Comparison of ENCODE assay signal across 10 cellular contexts in genomic region chr13:99977912-99978780, GRCh38. TPM values are rescaled to one million over a fixed set of nuclear protein-coding genes. Genes with fewer than 3 reads are reported as not detected.
A peak's percentile ranks its signal among the peaks of the same experiment; 100 is the strongest.
DNase-seq lines count a peak whose midpoint lies in the region; ATAC-seq and TF ChIP-seq lines count a peak whose summit lies in the region.
"Had no signal": no experiment of that assay in that cellular context is flagged by ENCODE, and none has a peak within 500 bp of the region (broad histone marks: within the 10 kb centered on the region; RNA-seq: fewer than 3 reads in every experiment).

No MANE protein-coding gene starts in this region.

- H3K27me3 Mint-ChIP-seq in WTC11 (ENCODE audit: low read depth): peaks cover 26% of the 10 kb centered on the region
- peaks cover 58 to 72% of the 10 kb centered on the region in 2 donors for H3K27me3 Mint-ChIP-seq in stimulated activated naive B cell treated with anti-CD40 and anti-IgM and Interleukin-4, amounts not matched to agents 10 μg/mL and 1 μg/mL and 100 μg/mL, for 72 hours

- DNase-seq in cardiac muscle cell (ENCODE audit: low read depth in 1 of 2, low spot score in 1 of 2): peak in 1 of 2 donors; percentile 18
- DNase-seq in left cardiac atrium: no peak
- peak; percentile 59 for DNase-seq in WTC11 (ENCODE audit: low spot score)
- DNase-seq in iPS DF 6.9 (ENCODE audit: low read depth, low spot score): no peak
- DNase-seq in stimulated activated naive B cell treated with anti-CD40 and anti-IgM and Interleukin-4, amounts not matched to agents 10 μg/mL and 1 μg/mL and 100 μg/mL, for 72 hours: no peak
- no peak for DNase-seq in NCI-H2196 (lab: John Stamatoyannopoulos, UW; ENCODE audit: unreplicated experiment)
- no peak for DNase-seq in NCI-H345 (lab: John Stamatoyannopoulos, UW)
- DNase-seq in GM10248 (ENCODE audit: extremely low spot score): no peak

- H3K4me1 ChIP-seq in cardiac muscle cell (ENCODE audit: low read depth) (no peaks in the 10 kb centered on the region), iPS DF 6.9 (ENCODE audit: control insufficient read depth, insufficient read depth, low read length) (peaks cover 12% of the 10 kb centered on the region)

- POLR2A ChIA-PET in WTC11 (lab: Charles Lee) (interaction anchor here (0.6 to 1.0 kb wide), 5 partner anchors 16 to 313 kb away, joined by 3 to 5 read pairs (median 3); no protein-coding TSS in a partner anchor), GM10248 (lab: Yijun Ruan, JAX) (no interaction called here)

- no CpG with 5 or more reads among the region's 52 CpGs for WGBS in iPS DF 6.9 (ENCODE audit: insufficient coverage, insufficient read length)

- no peaks in the 10 kb centered on the region for H3K9me3 Mint-ChIP-seq in WTC11
- H3K9me3 Mint-ChIP-seq in stimulated activated naive B cell treated with anti-CD40 and anti-IgM and Interleukin-4, amounts not matched to agents 10 μg/mL and 1 μg/mL and 100 μg/mL, for 72 hours: no peaks in the 10 kb centered on the region

- peaks cover 53% of the 10 kb centered on the region for H3K4me1 Mint-ChIP-seq in WTC11
- peaks cover 7 to 8% of the 10 kb centered on the region in 2 donors for H3K4me1 Mint-ChIP-seq in stimulated activated naive B cell treated with anti-CD40 and anti-IgM and Interleukin-4, amounts not matched to agents 10 μg/mL and 1 μg/mL and 100 μg/mL, for 72 hours

- ATAC-seq in left cardiac atrium (no peak), WTC11 (no peak)
- no peak for ATAC-seq in stimulated activated naive B cell treated with anti-CD40 and anti-IgM and Interleukin-4, amounts not matched to agents 10 μg/mL and 1 μg/mL and 100 μg/mL, for 72 hours (replicated peaks)

- H3K36me3 ChIP-seq in cardiac muscle cell: no peaks in the 10 kb centered on the region
- peaks cover 6% of the 10 kb centered on the region; the same call in 1 of the 2 replicates for H3K36me3 ChIP-seq in iPS DF 6.9 (ENCODE audit: control insufficient read depth, insufficient read depth, low read length)
- H3K36me3 ChIP-seq: vagina had no signal

- intact Hi-C loops in left cardiac atrium (cut with DNase I): no loop called here

- H3K4me3 Mint-ChIP-seq in WTC11: peak overlapping the region; percentile 76
- H3K4me3 Mint-ChIP-seq in stimulated activated naive B cell treated with anti-CD40 and anti-IgM and Interleukin-4, amounts not matched to agents 10 μg/mL and 1 μg/mL and 100 μg/mL, for 72 hours: peak overlapping the region in 1 of 2 donors; percentile 6

- H3K27ac ChIP-seq in cardiac muscle cell (no peak overlapping the region), iPS DF 6.9 (ENCODE audit: low read length) (no peak overlapping the region)
- H3K27ac ChIP-seq: vagina, VCaP had no signal

- H3K27ac Mint-ChIP-seq in WTC11: peak overlapping the region; percentile 96
- H3K27ac Mint-ChIP-seq in stimulated activated naive B cell treated with anti-CD40 and anti-IgM and Interleukin-4, amounts not matched to agents 10 μg/mL and 1 μg/mL and 100 μg/mL, for 72 hours: peak overlapping the region; percentile 25

- TF ChIP-seq CTCF in cardiac muscle cell (IDR thresholded peaks at IDR 0.05; ENCODE audit: low read depth, low read length) (no peak), WTC11 (IDR thresholded peaks at IDR 0.05) (no peak), GM10248 (IDR thresholded peaks at IDR 0.05; ENCODE audit: control extremely low read depth, extremely low read depth, low read depth, missing control alignments) (no peak)

- H3K27me3 ChIP-seq in cardiac muscle cell: peaks cover 97% of the 10 kb centered on the region
- no peaks in the 10 kb centered on the region; the same call in 1 of the 2 replicates for H3K27me3 ChIP-seq in iPS DF 6.9 (ENCODE audit: control insufficient read depth, insufficient read depth, low read length)

- H3K36me3 Mint-ChIP-seq in WTC11: peaks cover 8% of the 10 kb centered on the region
- peaks cover 0 to 3% of the 10 kb centered on the region in 2 donors for H3K36me3 Mint-ChIP-seq in stimulated activated naive B cell treated with anti-CD40 and anti-IgM and Interleukin-4, amounts not matched to agents 10 μg/mL and 1 μg/mL and 100 μg/mL, for 72 hours

- H3K9me3 ChIP-seq in cardiac muscle cell (ENCODE audit: low read depth) (no peaks in the 10 kb centered on the region), iPS DF 6.9 (ENCODE audit: control insufficient read depth, insufficient read depth, low read length) (no peaks in the 10 kb centered on the region)
- H3K9me3 ChIP-seq: vagina had no signal

- H3K4me3 ChIP-seq in cardiac muscle cell (peak overlapping the region; percentile 1), iPS DF 6.9 (ENCODE audit: low read length) (peak overlapping the region; percentile 12; the same call in 1 of the 2 replicates)
- H3K4me3 ChIP-seq: vagina had no signal

- CTCF ChIA-PET in WTC11 (lab: Charles Lee): interaction anchor here (0.7 to 1.3 kb wide), 4 partner anchors 19 to 307 kb away, joined by 3 read pairs; no protein-coding TSS in a partner anchor
- CTCF ChIA-PET in GM10248 (lab: Yijun Ruan, JAX): no interaction called here

TF ChIP-seq in WTC11, 78 proteins besides CTCF, POLR2A, EP300 and RAD21 (continues in another document):
- TF ChIP-seq CDX4 (CRISPR knock-in tag; IDR thresholded peaks at IDR 0.05; ENCODE audit: borderline replicate concordance) (no peak), NR3C1 (CRISPR knock-in tag; conservative IDR thresholded peaks at IDR 0.05; ENCODE audit: low read depth) (no peak), FOXJ3 (CRISPR knock-in tag; IDR thresholded peaks at IDR 0.05; ENCODE audit: borderline replicate concordance) (no peak), TEAD1 (CRISPR knock-in tag; IDR thresholded peaks at IDR 0.05) (no peak), SMAD4 (CRISPR knock-in tag; IDR thresholded peaks at IDR 0.05) (no peak), MXD4 (CRISPR knock-in tag; IDR thresholded peaks at IDR 0.05; ENCODE audit: borderline replicate concordance) (no peak), TP53 (CRISPR knock-in tag; IDR thresholded peaks at IDR 0.05) (no peak), NFYB (CRISPR knock-in tag; conservative IDR thresholded peaks at IDR 0.05; ENCODE audit: low read depth) (no peak), MLX (CRISPR knock-in tag; IDR thresholded peaks at IDR 0.05) (no peak), NR2C2 (CRISPR knock-in tag; IDR thresholded peaks at IDR 0.05) (no peak), AR (CRISPR knock-in tag; IDR thresholded peaks at IDR 0.05) (no peak), USF2 (CRISPR knock-in tag; IDR thresholded peaks at IDR 0.05) (no peak), NFE2L1 (CRISPR knock-in tag; IDR thresholded peaks at IDR 0.05) (no peak), PREB (CRISPR knock-in tag; IDR thresholded peaks at IDR 0.05; ENCODE audit: borderline replicate concordance) (no peak)

RNA-seq across cellular contexts. Expression of gene ZIC2, which starts 3.4 kb away (rescaled TPM):
- total RNA-seq in cardiac muscle cell: 0.06 and 0.11 TPM in 2 replicates
- 0.21 TPM in 1 of 2 replicates, not detected in the other for polyA plus RNA-seq in cardiac muscle cell
- not detected for total RNA-seq in left cardiac atrium
- 344 to 379 TPM (median 376 TPM) in 3 replicates for total RNA-seq in WTC11 (2021)
- total RNA-seq: vagina had no signal

RNA-seq across cellular contexts. Expression of gene ZIC5, which starts 6.6 kb away (rescaled TPM):
- total RNA-seq in cardiac muscle cell: 0.56 and 0.69 TPM in 2 replicates
- 0.22 and 0.85 TPM in 2 replicates for polyA plus RNA-seq in cardiac muscle cell
- not detected for total RNA-seq in left cardiac atrium
- total RNA-seq in WTC11 (2021): 46.4 to 51.6 TPM (median 51.1 TPM) in 3 replicates
- total RNA-seq: vagina had no signal

Comparison
In these comparisons a context has a peak if more than half of its experiments do, and no peak if none do; other contexts are left out.
1. RNA of gene ZIC2, which starts 3.4 kb away (total RNA-seq): 344 to 379 TPM in WTC11; 0.06 to 0.11 TPM in cardiac muscle cell and not detected in left cardiac atrium; every median in the first group is over 100 times any median in the second.
2. RNA of gene ZIC5, which starts 6.6 kb away (total RNA-seq): 46.4 to 51.6 TPM in WTC11; 0.56 to 0.69 TPM in cardiac muscle cell and not detected in left cardiac atrium; every median in the first group is over 10 times any median in the second.